ENCODE assay signal across 8 cellular contexts in genomic region chr14:94110552-94111181, GRCh38. TPM values are rescaled to one million over a fixed set of nuclear protein-coding genes. Genes with fewer than 3 reads are reported as not detected.
A peak's percentile ranks its signal among the peaks of the same experiment; 100 is the strongest.
DNase-seq lines count a peak whose midpoint lies in the region; ATAC-seq and TF ChIP-seq lines count a peak whose summit lies in the region.

Gene IFI27 (plus strand): TSS chr14:94110736.

- H3K4me3 ChIP-seq in osteoblast (ENCODE audit: insufficient read depth, low read length) = no peak within 1 kb of the TSS
- H3K4me3 ChIP-seq in naive thymus-derived CD4-positive, alpha-beta T cell (ENCODE audit: low read length) = no peak within 1 kb of the TSS

- ATAC-seq in naive thymus-derived CD4-positive, alpha-beta T cell = no peak
- ATAC-seq in activated naive CD4-positive, alpha-beta T cell treated with anti-CD3 and anti-CD28 coated beads, Interleukin-2, amount 50 U/mL, for 72 hours = no peak
- no peak for ATAC-seq in HG03025 (IDR thresholded peaks at IDR 0.05; ENCODE audit: low FRiP score, unreplicated experiment)

- H3K27me3 ChIP-seq in osteoblast (ENCODE audit: insufficient read depth, low read length) = peaks cover 2% of the 10 kb centered on the region
- no peaks in the 10 kb centered on the region for H3K27me3 ChIP-seq in naive thymus-derived CD4-positive, alpha-beta T cell (ENCODE audit: control insufficient read depth in 2 of 2, insufficient read depth in 2 of 2, low read length in 2 of 2)

- peaks cover 11% of the 10 kb centered on the region for H3K27me3 Mint-ChIP-seq in Calu3 (ENCODE audit: unreplicated experiment)
- H3K27me3 Mint-ChIP-seq in T-helper 1 cell treated with Interleukin-12 subunit alpha and Interleukin-12 subunit beta and Interleukin-4 antibody, amounts not matched to agents 30 μg/mL and 1 μg/mL, for 36 hours (ENCODE audit: low read depth) = peaks cover 6% of the 10 kb centered on the region
- peaks cover 2 to 9% (median 5%) of the 10 kb centered on the region in 5 donors for H3K27me3 Mint-ChIP-seq in naive thymus-derived CD4-positive, alpha-beta T cell

- no peaks in the 10 kb centered on the region for H4K20me1 ChIP-seq in osteoblast (ENCODE audit: insufficient read depth, low read length)

- no peak for TF ChIP-seq CTCF in Calu3 (IDR thresholded peaks at IDR 0.05; ENCODE audit: unreplicated experiment)
- TF ChIP-seq CTCF in osteoblast (IDR thresholded peaks at IDR 0.05; ENCODE audit: extremely low read depth, low read depth, low read length) = no peak

- peak; percentile 75 for DNase-seq in Calu3
- peak; percentile 62 for DNase-seq in fibroblast of peridontal ligament (ENCODE audit: extremely low read depth)
- peak; percentile 87 for DNase-seq in osteoblast (ENCODE audit: insufficient read length, low spot score, missing footprints)
- no peak for DNase-seq in naive thymus-derived CD4-positive, alpha-beta T cell
- no peak for DNase-seq in activated naive CD4-positive, alpha-beta T cell treated with anti-CD3 and anti-CD28 coated beads, Interleukin-2, amount 50 U/mL, for 72 hours (ENCODE audit: low spot score in 2 of 2)
- no peak for DNase-seq in inferior parietal cortex (ENCODE audit: extremely low spot score)

- no peaks in the 10 kb centered on the region for H3K79me2 ChIP-seq in osteoblast (ENCODE audit: insufficient read depth, low read length)

- intact Hi-C loops in Calu3 (cut with micrococcal nuclease; ENCODE audit: unreplicated experiment) = no loop called here
- intact Hi-C loops in naive thymus-derived CD4-positive, alpha-beta T cell (cut with micrococcal nuclease) = no loop called here

- POLR2A ChIA-PET in naive thymus-derived CD4-positive, alpha-beta T cell (lab: Charles Lee) = no interaction called here

- no peak within 1 kb of the TSS for H3K4me2 ChIP-seq in osteoblast (ENCODE audit: insufficient read depth, low read length)

- H3K36me3 ChIP-seq in osteoblast (ENCODE audit: insufficient read depth, low read length) = no peaks in the 10 kb centered on the region
- no peaks in the 10 kb centered on the region for H3K36me3 ChIP-seq in naive thymus-derived CD4-positive, alpha-beta T cell (ENCODE audit: control insufficient read depth in 2 of 3, insufficient read depth in 3 of 3, low read length in 3 of 3)

- no peak within 1 kb of the TSS for H3K27ac ChIP-seq in osteoblast (ENCODE audit: low read depth, low read length)
- no peak within 1 kb of the TSS for H3K27ac ChIP-seq in naive thymus-derived CD4-positive, alpha-beta T cell (ENCODE audit: low read depth, low read length)

- CTCF ChIA-PET in Calu3 (lab: Charles Lee) = interaction anchor here (0.6 to 1.8 kb wide), 8 partner anchors 11 to 171 kb away, joined by 3 to 4 read pairs (median 4); partner anchors contain the start of genes DDX24 and IFI27L1
- CTCF ChIA-PET in naive thymus-derived CD4-positive, alpha-beta T cell (lab: Charles Lee) = no interaction called here

- peaks cover 24% of the 10 kb centered on the region for H3K36me3 Mint-ChIP-seq in Calu3 (ENCODE audit: insufficient read depth, unreplicated experiment)
- no peaks in the 10 kb centered on the region for H3K36me3 Mint-ChIP-seq in T-helper 1 cell treated with Interleukin-12 subunit alpha and Interleukin-12 subunit beta and Interleukin-4 antibody, amounts not matched to agents 30 μg/mL and 1 μg/mL, for 36 hours (ENCODE audit: low read depth)
- peaks cover 0 to 5% (median 0%) of the 10 kb centered on the region in 5 donors for H3K36me3 Mint-ChIP-seq in naive thymus-derived CD4-positive, alpha-beta T cell
- H3K36me3 Mint-ChIP-seq in activated naive CD4-positive, alpha-beta T cell treated with anti-CD3 and anti-CD28 coated beads, Interleukin-2, amount 50 U/mL, for 72 hours = no peaks in the 10 kb centered on the region

- peaks cover 44% of the 10 kb centered on the region for H3K4me1 Mint-ChIP-seq in Calu3 (ENCODE audit: low read depth, unreplicated experiment)
- peaks cover 16% of the 10 kb centered on the region for H3K4me1 Mint-ChIP-seq in T-helper 1 cell treated with Interleukin-12 subunit alpha and Interleukin-12 subunit beta and Interleukin-4 antibody, amounts not matched to agents 30 μg/mL and 1 μg/mL, for 36 hours (ENCODE audit: low read depth)
- H3K4me1 Mint-ChIP-seq in naive thymus-derived CD4-positive, alpha-beta T cell = peaks cover 0 to 42% (median 0%) of the 10 kb centered on the region in 7 donors

- H3K4me3 Mint-ChIP-seq in Calu3 (ENCODE audit: low read depth, unreplicated experiment) = peak within 1 kb of the TSS; percentile 63
- peak within 1 kb of the TSS; percentile 72 for H3K4me3 Mint-ChIP-seq in T-helper 1 cell treated with Interleukin-12 subunit alpha and Interleukin-12 subunit beta and Interleukin-4 antibody, amounts not matched to agents 30 μg/mL and 1 μg/mL, for 36 hours
- H3K4me3 Mint-ChIP-seq in naive thymus-derived CD4-positive, alpha-beta T cell = peak within 1 kb of the TSS in 1 of 10 donors; percentile 84

- peaks cover 18% of the 10 kb centered on the region for H3K4me1 ChIP-seq in osteoblast (ENCODE audit: insufficient read depth, low read length)
- no peaks in the 10 kb centered on the region for H3K4me1 ChIP-seq in naive thymus-derived CD4-positive, alpha-beta T cell (ENCODE audit: control insufficient read depth in 2 of 2, insufficient read depth in 2 of 2, low read length in 2 of 2)

- BruUV-seq in Calu3 (replicated peaks; lab: Mats Ljungman, UMichigan) = no TSS peak

- no peaks in the 10 kb centered on the region for H3K9me3 ChIP-seq in osteoblast (ENCODE audit: low read depth, low read length)
- H3K9me3 ChIP-seq in naive thymus-derived CD4-positive, alpha-beta T cell (ENCODE audit: control insufficient read depth in 2 of 3, low read length in 3 of 3) = no peaks in the 10 kb centered on the region

- H3K27ac Mint-ChIP-seq in Calu3 (ENCODE audit: unreplicated experiment) = peak within 1 kb of the TSS; percentile 84
- peak within 1 kb of the TSS; percentile 77 for H3K27ac Mint-ChIP-seq in T-helper 1 cell treated with Interleukin-12 subunit alpha and Interleukin-12 subunit beta and Interleukin-4 antibody, amounts not matched to agents 30 μg/mL and 1 μg/mL, for 36 hours
- H3K27ac Mint-ChIP-seq in naive thymus-derived CD4-positive, alpha-beta T cell = peak within 1 kb of the TSS in 1 of 9 donors; percentile 88
- peak within 1 kb of the TSS in 1 of 2 donors; percentile 65 for H3K27ac Mint-ChIP-seq in activated naive CD4-positive, alpha-beta T cell treated with anti-CD3 and anti-CD28 coated beads, Interleukin-2, amount 50 U/mL, for 72 hours

- no peaks in the 10 kb centered on the region for H3K9me3 Mint-ChIP-seq in Calu3 (ENCODE audit: low read depth, unreplicated experiment)
- H3K9me3 Mint-ChIP-seq in T-helper 1 cell treated with Interleukin-12 subunit alpha and Interleukin-12 subunit beta and Interleukin-4 antibody, amounts not matched to agents 30 μg/mL and 1 μg/mL, for 36 hours = no peaks in the 10 kb centered on the region
- H3K9me3 Mint-ChIP-seq in naive thymus-derived CD4-positive, alpha-beta T cell = no peaks in the 10 kb centered on the region
- H3K9me3 Mint-ChIP-seq in activated naive CD4-positive, alpha-beta T cell treated with anti-CD3 and anti-CD28 coated beads, Interleukin-2, amount 50 U/mL, for 72 hours = no peaks in the 10 kb centered on the region

- H2AFZ ChIP-seq in osteoblast (ENCODE audit: low read length) = no peak within 1 kb of the TSS

RNA-seq across cellular contexts. Expression of gene IFI27, which starts in this region (rescaled TPM):
- total RNA-seq in Calu3 (2022) (766 and 1,874 TPM in 2 replicates), osteoblast (80.7 and 87.8 TPM in 2 replicates)
- 100 to 1,000 TPM in 1 of 5 experiments, 1 to 10 TPM in 1, under 1 TPM in 1, not detected in 2; 1.00 to 221 (median 2.9) TPM for total RNA-seq in naive thymus-derived CD4-positive, alpha-beta T cell
- under 1 TPM in 1 of 2 donors, not detected in 1; 0.74 TPM for polyA plus RNA-seq in naive thymus-derived CD4-positive, alpha-beta T cell
- total RNA-seq in activated naive CD4-positive, alpha-beta T cell treated with anti-CD3 and anti-CD28 coated beads, Interleukin-2, amount 50 U/mL, for 72 hours = 1 to 10 TPM; 2.5 to 3.0 TPM

Comparison
In these comparisons a context has a peak if more than half of its experiments do, and no peak if none do; other contexts are left out.
1. DNase-seq: peak in Calu3 (single experiment), fibroblast of peridontal ligament (single experiment) and osteoblast (single experiment); none in naive thymus-derived CD4-positive, alpha-beta T cell (0 of 9), activated naive CD4-positive, alpha-beta T cell treated with anti-CD3 and anti-CD28 coated beads, Interleukin-2, amount 50 U/mL, for 72 hours (0 of 2) and inferior parietal cortex (single experiment).